In the genomic region with DNA sequence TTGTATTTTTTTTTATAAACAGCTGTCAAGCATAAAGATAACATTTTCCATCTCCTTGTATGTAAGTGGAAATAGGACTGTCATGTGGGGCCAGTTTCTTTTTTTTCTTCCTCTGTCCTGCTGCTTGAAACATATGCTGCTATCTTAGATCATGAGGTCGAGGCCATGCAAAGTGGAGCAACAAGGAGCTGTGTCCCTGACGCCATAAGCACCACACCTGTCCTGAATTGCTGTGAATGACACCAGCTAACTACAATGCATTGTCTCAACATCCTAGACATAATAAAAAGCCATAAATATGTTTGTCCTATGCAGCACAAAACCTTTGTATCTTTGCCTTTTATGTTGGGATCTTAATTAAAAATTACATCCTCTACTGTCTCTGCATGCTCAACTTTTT, we compare ENCODE assay signal across 25 cellular contexts. TPM values are rescaled to one million over a fixed set of nuclear protein-coding genes. Genes with fewer than 3 reads are reported as not detected.
"Had no signal": no experiment of that assay in that cellular context is flagged by ENCODE, and none has a peak within 500 bp of the region (broad histone marks: within the 10 kb centered on the region; RNA-seq: fewer than 3 reads in every experiment).

No MANE protein-coding gene starts in this region.

- DNase-seq: cortex of kidney; dorsolateral prefrontal cortex; effector CD8-positive, alpha-beta T cell; esophagus squamous epithelium; heart left ventricle; hippocampal formation; naive thymus-derived CD8-positive, alpha-beta T cell; psoas muscle; retina; right lobe of liver; spleen; stimulated activated CD4-positive, alpha-beta T cell treated with anti-CD3 and anti-CD28 coated beads, Interleukin-15, amount 100 ng/mL, for 24 hours; stimulated activated CD4-positive, alpha-beta T cell treated with anti-CD3 and anti-CD28 coated beads, Interleukin-1b, Interleukin-23, amount 100 ng/mL, for 48 hours; stimulated activated CD4-positive, alpha-beta T cell treated with anti-CD3 and anti-CD28 coated beads, Interleukin-4, amount 100 ng/mL, for 24 hours; stimulated activated naive CD8-positive, alpha-beta T cell treated with anti-CD3 and anti-CD28 coated beads, Interleukin-15, amount 100 ng/mL, for 72 hours; substantia nigra; trophoblast cell had no signal

- H3K9me3 ChIP-seq: esophagus squamous epithelium, heart left ventricle, neutrophil, psoas muscle, right lobe of liver, thoracic aorta had no signal

- H3K27me3 ChIP-seq: dorsolateral prefrontal cortex, esophagus squamous epithelium, foreskin keratinocyte, heart left ventricle, neutrophil, right lobe of liver, spleen had no signal

- H3K27ac ChIP-seq: epithelial cell of prostate, esophagus squamous epithelium, foreskin keratinocyte, neutrophil, psoas muscle, right lobe of liver, thoracic aorta had no signal

- H3K4me3 ChIP-seq: dorsolateral prefrontal cortex, esophagus squamous epithelium, heart left ventricle, psoas muscle, right lobe of liver, spleen, thoracic aorta had no signal

- H3K36me3 ChIP-seq: right lobe of liver had no signal

- H3K4me1 ChIP-seq: esophagus squamous epithelium, foreskin keratinocyte, psoas muscle, right lobe of liver had no signal

- ATAC-seq: naive thymus-derived CD8-positive, alpha-beta T cell; stimulated activated memory B cell treated with anti-CD40 and anti-IgM and Interleukin-4, amounts not matched to agents 10 μg/mL and 1 μg/mL and 100 μg/mL, for 72 hours had no signal

RNA-seq across cellular contexts. Expression of gene SLC26A4, which starts 37.7 kb away (rescaled TPM):
- total RNA-seq: left lobe of liver, mononuclear cell had no signal
- polyA plus RNA-seq: neural cell had no signal
